20 cellular contexts compared by ENCODE assay signal in the genomic region with DNA sequence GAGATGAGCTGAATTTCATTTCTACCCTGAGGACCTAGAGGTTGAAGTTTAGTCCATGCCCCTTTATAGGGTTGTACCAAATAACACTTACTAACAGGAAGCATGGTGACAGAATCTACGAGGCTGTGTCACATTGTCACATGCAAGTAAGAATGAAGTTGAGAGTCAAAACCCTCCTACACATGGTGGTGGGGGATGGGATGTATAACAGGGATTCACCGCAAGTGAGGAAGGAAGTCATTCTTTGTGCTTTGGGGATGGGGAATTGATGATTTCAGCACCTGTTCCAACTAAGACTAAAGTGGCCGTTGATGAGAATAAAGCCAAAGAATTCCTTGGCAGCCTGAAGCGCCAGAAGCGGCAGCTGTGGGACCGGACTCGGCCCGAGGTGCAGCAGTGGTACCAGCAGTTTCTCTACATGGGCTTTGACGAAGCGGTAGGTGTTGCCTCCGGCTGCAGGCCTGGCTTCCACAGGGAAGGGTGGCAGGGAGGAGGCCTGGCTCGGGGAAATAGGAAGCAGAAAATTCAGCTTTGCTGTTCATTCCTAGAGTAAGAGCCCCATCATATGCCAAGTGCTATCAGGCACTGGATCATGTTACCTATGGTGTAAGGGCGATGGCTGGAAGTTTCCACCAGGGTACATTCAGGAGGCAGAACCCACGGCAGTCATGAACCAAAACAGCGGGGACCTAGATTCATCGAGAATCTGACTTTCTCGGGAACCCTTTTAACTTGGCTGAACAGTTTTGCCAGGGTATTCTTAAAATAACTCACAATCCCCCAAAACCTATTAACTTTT.
"Had no signal": no experiment of that assay in that cellular context is flagged by ENCODE, and none has a peak within 500 bp of the region (broad histone marks: within the 10 kb centered on the region; RNA-seq: fewer than 3 reads in every experiment).

No MANE protein-coding gene starts in this region.

- H3K4me1 ChIP-seq: body of pancreas, upper lobe of left lung had no signal

- H3K9me3 ChIP-seq: body of pancreas, esophagus muscularis mucosa, left ventricle myocardium inferior, mucosa of descending colon, upper lobe of left lung had no signal

- H3K4me3 Mint-ChIP-seq: activated naive CD4-positive, alpha-beta T cell treated with anti-CD3 and anti-CD28 coated beads, Interleukin-2, amount 50 U/mL, for 24 hours; activated T-helper 17 cell treated with anti-CD3 and anti-CD28 coated beads, Interleukin-2, amount 50 U/mL, for 72 hours; central memory CD8-positive, alpha-beta T cell; memory B cell; natural killer cell; T-helper 17 cell had no signal

- H3K27me3 ChIP-seq: body of pancreas, esophagus muscularis mucosa, upper lobe of left lung had no signal

- DNase-seq: activated CD4-positive, alpha-beta T cell treated with anti-CD3 and anti-CD28 coated beads for 48 hours; amygdala; body of pancreas; effector CD4-positive, alpha-beta T cell; hippocampal formation; left ventricle myocardium inferior; mucosa of descending colon; natural killer cell; retina; stimulated activated CD4-positive, alpha-beta T cell treated with anti-CD3 and anti-CD28 coated beads, Interleukin-15, amount 100 ng/mL, for 24 hours; stimulated activated CD4-positive, alpha-beta T cell treated with anti-CD3 and anti-CD28 coated beads, Interleukin-4, amount 100 ng/mL, for 1 hour; T-helper 17 cell; upper lobe of left lung had no signal

- H3K27ac ChIP-seq: body of pancreas, coronary artery, esophagus muscularis mucosa, left ventricle myocardium inferior, skin epidermis, upper lobe of left lung had no signal

- H3K36me3 Mint-ChIP-seq: activated naive CD4-positive, alpha-beta T cell treated with anti-CD3 and anti-CD28 coated beads, Interleukin-2, amount 50 U/mL, for 24 hours; memory B cell; natural killer cell had no signal

- H3K36me3 ChIP-seq: esophagus muscularis mucosa, left ventricle myocardium inferior, upper lobe of left lung had no signal

- H3K27me3 Mint-ChIP-seq: activated naive CD4-positive, alpha-beta T cell treated with anti-CD3 and anti-CD28 coated beads, Interleukin-2, amount 50 U/mL, for 24 hours; activated T-helper 17 cell treated with anti-CD3 and anti-CD28 coated beads, Interleukin-2, amount 50 U/mL, for 72 hours; T-helper 17 cell had no signal

- H3K9me3 Mint-ChIP-seq: activated naive CD4-positive, alpha-beta T cell treated with anti-CD3 and anti-CD28 coated beads, Interleukin-2, amount 50 U/mL, for 24 hours; activated T-helper 17 cell treated with anti-CD3 and anti-CD28 coated beads, Interleukin-2, amount 50 U/mL, for 72 hours; central memory CD8-positive, alpha-beta T cell; memory B cell; natural killer cell had no signal

- H3K27ac Mint-ChIP-seq: activated T-helper 17 cell treated with anti-CD3 and anti-CD28 coated beads, Interleukin-2, amount 50 U/mL, for 72 hours; memory B cell; natural killer cell; T-helper 17 cell had no signal

- H3K4me1 Mint-ChIP-seq: memory B cell, natural killer cell had no signal

- ATAC-seq: activated T-helper 17 cell treated with anti-CD3 and anti-CD28 coated beads, Interleukin-2, amount 50 U/mL, for 72 hours; body of pancreas; mucosa of descending colon; natural killer cell; T-helper 17 cell had no signal

- H3K4me3 ChIP-seq: body of pancreas, coronary artery, esophagus muscularis mucosa, left ventricle myocardium inferior, mucosa of descending colon, skin epidermis, upper lobe of left lung had no signal
